Comparison of ENCODE assay signal across 15 cellular contexts in genomic region chr11:103700605-103701004, GRCh38.
DNase-seq lines count a peak whose midpoint lies in the region; ATAC-seq and TF ChIP-seq lines count a peak whose summit lies in the region.
"Had no signal": no experiment of that assay in that cellular context is flagged by ENCODE, and none has a peak within 500 bp of the region (broad histone marks: within the 10 kb centered on the region; RNA-seq: fewer than 3 reads in every experiment).

No MANE protein-coding gene starts in this region.

- CTCF ChIA-PET in MCF 10A (lab: Yijun Ruan, JAX) = interaction anchor here (0.6 to 1.2 kb wide), 2 partner anchors 18 to 721 kb away, joined by 3 read pairs; no protein-coding TSS in a partner anchor

- H3K4me1 ChIP-seq in breast epithelium = no peaks in the 10 kb centered on the region
- peaks cover 0 to 16% (median 5%) of the 10 kb centered on the region in 4 donors for H3K4me1 ChIP-seq in tibial nerve
- H3K4me1 ChIP-seq: thyroid gland had no signal

- H3K27me3 ChIP-seq in breast epithelium (no peaks in the 10 kb centered on the region), tibial nerve (no peaks in the 10 kb centered on the region)
- H3K27me3 ChIP-seq: thyroid gland had no signal

- POLR2A ChIA-PET in MCF 10A (lab: Yijun Ruan, JAX) = interaction anchor here (0.6 to 0.9 kb wide), 3 partner anchors 190 to 443 kb away, joined by 3 to 5 read pairs (median 4); no protein-coding TSS in a partner anchor

- no peak for ATAC-seq in activated naive CD4-positive, alpha-beta T cell treated with anti-CD3 and anti-CD28 coated beads, Interleukin-2, amount 50 U/mL, for 72 hours
- ATAC-seq: natural killer cell treated with Interleukin-12 subunit alpha and Interleukin-12 subunit beta and Interleukin-15 and Interleukin-18, amount 100 ng/mL, for 72 hours had no signal

- no peak for TF ChIP-seq CTCF in MCF 10A (IDR thresholded peaks at IDR 0.05; ENCODE audit: unreplicated experiment)
- no peak for TF ChIP-seq CTCF in breast epithelium (IDR thresholded peaks at IDR 0.05)
- TF ChIP-seq CTCF in brain (conservative IDR thresholded peaks at IDR 0.05) = no peak
- TF ChIP-seq CTCF in tibial nerve (IDR thresholded peaks at IDR 0.05) = no peak
- no peak for TF ChIP-seq CTCF in progenitor cell of endocrine pancreas (IDR thresholded peaks at IDR 0.05; ENCODE audit: unreplicated experiment)

- H3K36me3 ChIP-seq in breast epithelium (no peaks in the 10 kb centered on the region), tibial nerve (no peaks in the 10 kb centered on the region)
- H3K36me3 ChIP-seq: thyroid gland had no signal

- intact Hi-C loops in MCF 10A (cut with micrococcal nuclease) (no loop called here), breast epithelium (cut with DNase I; ENCODE audit: low total_unique reads) (no loop called here)

- H3K36me3 Mint-ChIP-seq in MCF 10A (ENCODE audit: insufficient read depth, unreplicated experiment) = no peaks in the 10 kb centered on the region
- H3K36me3 Mint-ChIP-seq in brain = no peaks in the 10 kb centered on the region
- H3K36me3 Mint-ChIP-seq in progenitor cell of endocrine pancreas (ENCODE audit: insufficient read depth) = no peaks in the 10 kb centered on the region
- no peaks in the 10 kb centered on the region for H3K36me3 Mint-ChIP-seq in activated naive CD4-positive, alpha-beta T cell treated with anti-CD3 and anti-CD28 coated beads, Interleukin-2, amount 50 U/mL, for 72 hours
- H3K36me3 Mint-ChIP-seq: natural killer cell treated with Interleukin-12 subunit alpha and Interleukin-12 subunit beta and Interleukin-15 and Interleukin-18, amount 100 ng/mL, for 72 hours had no signal

- H3K9me3 ChIP-seq in breast epithelium (no peaks in the 10 kb centered on the region), tibial nerve (no peaks in the 10 kb centered on the region)
- H3K9me3 ChIP-seq: thyroid gland had no signal

- H3K9me3 Mint-ChIP-seq in MCF 10A (ENCODE audit: unreplicated experiment) = no peaks in the 10 kb centered on the region
- H3K9me3 Mint-ChIP-seq in brain = peaks cover 0 to 7% (median 0%) of the 10 kb centered on the region in 5 experiments
- H3K9me3 Mint-ChIP-seq in progenitor cell of endocrine pancreas (ENCODE audit: low read depth) = no peaks in the 10 kb centered on the region
- H3K9me3 Mint-ChIP-seq in activated naive CD4-positive, alpha-beta T cell treated with anti-CD3 and anti-CD28 coated beads, Interleukin-2, amount 50 U/mL, for 72 hours = peaks cover 3 to 9% of the 10 kb centered on the region in 2 donors
- H3K9me3 Mint-ChIP-seq: natural killer cell treated with Interleukin-12 subunit alpha and Interleukin-12 subunit beta and Interleukin-15 and Interleukin-18, amount 100 ng/mL, for 72 hours had no signal

- H3K27me3 Mint-ChIP-seq in MCF 10A (ENCODE audit: insufficient read depth, unreplicated experiment) (no peaks in the 10 kb centered on the region), brain (no peaks in the 10 kb centered on the region), progenitor cell of endocrine pancreas (no peaks in the 10 kb centered on the region)

- H3K27ac ChIP-seq in breast epithelium (peak overlapping the region in 1 of 2 donors; percentile 63), tibial nerve (peak overlapping the region in 3 of 4 donors; percentile 42 to 80 (median 66))
- H3K27ac ChIP-seq: 22Rv1, thyroid gland had no signal

- no peak overlapping the region for H3K4me3 Mint-ChIP-seq in MCF 10A (ENCODE audit: unreplicated experiment)
- H3K4me3 Mint-ChIP-seq in brain = no peak overlapping the region
- H3K4me3 Mint-ChIP-seq in progenitor cell of endocrine pancreas (ENCODE audit: low read depth) = no peak overlapping the region
- H3K4me3 Mint-ChIP-seq: natural killer cell treated with Interleukin-12 subunit alpha and Interleukin-12 subunit beta and Interleukin-15 and Interleukin-18, amount 100 ng/mL, for 72 hours had no signal

- H3K4me1 Mint-ChIP-seq in MCF 10A (ENCODE audit: insufficient read depth, unreplicated experiment) (peaks cover 23% of the 10 kb centered on the region), brain (peaks cover 26% of the 10 kb centered on the region), progenitor cell of endocrine pancreas (ENCODE audit: low read depth) (no peaks in the 10 kb centered on the region)

- TF ChIP-seq POLR2A in breast epithelium (IDR thresholded peaks at IDR 0.05) = no peak
- TF ChIP-seq POLR2A in tibial nerve (IDR thresholded peaks at IDR 0.05) = no peak

- WGBS in tibial nerve, 2 donors = 29 to 30% methylated on average over 1 of the region's 1 CpG

- H3K4me3 ChIP-seq in breast epithelium = no peak overlapping the region
- no peak overlapping the region for H3K4me3 ChIP-seq in tibial nerve
- H3K4me3 ChIP-seq: thyroid gland had no signal

- BruUV-seq in MCF 10A (replicated peaks; lab: Mats Ljungman, UMichigan) = no TSS peak

- no peak overlapping the region for H3K27ac Mint-ChIP-seq in MCF 10A (ENCODE audit: low read depth, unreplicated experiment)
- H3K27ac Mint-ChIP-seq in brain = peak overlapping the region in 4 of 5 experiments; percentile 23 to 71 (median 42)
- no peak overlapping the region for H3K27ac Mint-ChIP-seq in progenitor cell of endocrine pancreas
- no peak overlapping the region for H3K27ac Mint-ChIP-seq in activated naive CD4-positive, alpha-beta T cell treated with anti-CD3 and anti-CD28 coated beads, Interleukin-2, amount 50 U/mL, for 72 hours
- H3K27ac Mint-ChIP-seq: natural killer cell treated with Interleukin-12 subunit alpha and Interleukin-12 subunit beta and Interleukin-15 and Interleukin-18, amount 100 ng/mL, for 72 hours had no signal

- DNase-seq in MCF 10A (ENCODE audit: unreplicated experiment) = peak; percentile 45
- DNase-seq in breast epithelium (ENCODE audit: low spot score in 2 of 2) = no peak
- peak; percentile 2 for DNase-seq in hepatic stellate cell (ENCODE audit: low spot score)
- DNase-seq in tibial nerve (ENCODE audit: low spot score in 2 of 2) = no peak
- no peak for DNase-seq in progenitor cell of endocrine pancreas (ENCODE audit: low spot score, unreplicated experiment)
- DNase-seq in mucosa of gallbladder (ENCODE audit: low spot score) = no peak
- DNase-seq in activated naive CD4-positive, alpha-beta T cell treated with anti-CD3 and anti-CD28 coated beads, Interleukin-2, amount 50 U/mL, for 72 hours (ENCODE audit: low spot score in 2 of 2) = no peak
- DNase-seq: activated CD4-positive, alpha-beta T cell treated with anti-CD3 and anti-CD28 coated beads, Interleukin-2, amount 50 U/mL, for 1 hour; kidney glomerular epithelial cell; NCI-H1092; NCI-H446 treated with DMSO at 0.1 percent for 48 hours; thyroid gland had no signal

- peak in 1 of 2 donors; percentile 62 for TF ChIP-seq EP300 in tibial nerve (IDR thresholded peaks at IDR 0.05)

Comparison
In these comparisons a context has a peak if more than half of its experiments do, and no peak if none do; other contexts are left out.
1. DNase-seq: peak in MCF 10A (single experiment) and hepatic stellate cell (single experiment); none in breast epithelium (0 of 2), tibial nerve (0 of 2), progenitor cell of endocrine pancreas (single experiment), mucosa of gallbladder (single experiment) and activated naive CD4-positive, alpha-beta T cell treated with anti-CD3 and anti-CD28 coated beads, Interleukin-2, amount 50 U/mL, for 72 hours (0 of 2).
2. H3K27ac Mint-ChIP-seq: peak in brain (4 of 5); none in MCF 10A (single experiment), progenitor cell of endocrine pancreas (single experiment) and activated naive CD4-positive, alpha-beta T cell treated with anti-CD3 and anti-CD28 coated beads, Interleukin-2, amount 50 U/mL, for 72 hours (0 of 2).